In the genomic region with DNA sequence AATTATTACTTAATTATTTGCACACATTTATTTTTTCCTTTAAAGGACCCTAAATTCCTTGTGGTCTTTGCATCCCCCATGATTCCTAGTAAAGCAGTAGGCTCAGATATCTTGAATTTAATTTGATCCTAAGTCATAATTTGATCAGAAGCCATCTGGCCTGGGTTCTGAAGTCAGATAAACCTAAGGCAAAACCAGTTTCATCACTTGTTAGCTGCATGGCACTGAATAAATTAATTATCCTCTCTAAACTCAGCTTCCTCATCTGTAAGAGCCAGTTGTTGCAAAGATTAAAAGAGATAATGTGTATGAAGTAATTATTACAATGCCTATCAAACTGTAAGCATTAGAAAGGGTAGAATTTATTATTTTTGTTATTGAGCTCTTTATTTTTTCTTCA, we compare ENCODE assay signal across 33 cellular contexts.
"Had no signal": no experiment of that assay in that cellular context is flagged by ENCODE, and none has a peak within 500 bp of the region (broad histone marks: within the 10 kb centered on the region; RNA-seq: fewer than 3 reads in every experiment).

No MANE protein-coding gene starts in this region.

- H3K4me3 Mint-ChIP-seq: activated B cell treated with CpG ODN at 0.5 μM for 24 hours; activated CD4-positive, alpha-beta memory T cell treated with anti-CD3 and anti-CD28 coated beads for 36 hours; activated CD4-positive, alpha-beta T cell treated with anti-CD3 and anti-CD28 coated beads, Interleukin-2, amount 10 ng/mL, durations not matched to agents 24 days and 14 days; activated CD8-positive, alpha-beta T cell treated with anti-CD3 and anti-CD28 coated beads for 36 hours; activated naive CD4-positive, alpha-beta T cell treated with anti-CD3 and anti-CD28 coated beads for 36 hours; activated naive CD8-positive, alpha-beta T cell treated with anti-CD3 and anti-CD28 coated beads for 36 hours; activated T-cell treated with anti-CD3 and anti-CD28 coated beads, Interleukin-2, amount 50 U/mL, for 4 hours; activated T-cell treated with anti-CD3 and anti-CD28 coated beads, Interleukin-2, amount 50 U/mL, for 72 hours; activated T-helper 1 cell treated with anti-CD3 and anti-CD28 coated beads, Interleukin-12 subunit alpha, Interleukin-12 subunit beta, Interleukin-2, Interleukin-4 antibody, amounts not matched to agents 30 ng/mL and 10 ng/mL and 1 ng/mL, durations not matched to agents 14 hours and 24 hours and 36 hours; activated T-helper 17 cell treated with anti-CD3 and anti-CD28 coated beads, Interleukin-2, amount 50 U/mL, for 72 hours; brain; T-helper 1 cell treated with Interleukin-12 subunit alpha and Interleukin-12 subunit beta and Interleukin-4 antibody, amounts not matched to agents 30 μg/mL and 1 μg/mL, for 36 hours; T-helper 2 cell treated with Interferon-gamma antibody and Interleukin-4, amounts not matched to agents 5 μg/mL and 100 μg/mL, for 36 hours had no signal

- H3K36me3 Mint-ChIP-seq: activated CD4-positive, alpha-beta memory T cell treated with anti-CD3 and anti-CD28 coated beads for 36 hours; activated naive CD4-positive, alpha-beta T cell treated with anti-CD3 and anti-CD28 coated beads, Interleukin-2, amount 50 U/mL, for 72 hours; activated naive CD8-positive, alpha-beta T cell treated with anti-CD3 and anti-CD28 coated beads for 36 hours; brain had no signal

- ATAC-seq: activated CD8-positive, alpha-beta T cell treated with anti-CD3 and anti-CD28 coated beads for 36 hours; activated naive CD4-positive, alpha-beta T cell treated with anti-CD3 and anti-CD28 coated beads, Interleukin-2, amount 50 U/mL, for 72 hours; activated T-cell treated with anti-CD3 and anti-CD28 coated beads, Interleukin-2, amount 50 U/mL, for 4 hours; activated T-cell treated with anti-CD3 and anti-CD28 coated beads, Interleukin-2, amount 50 U/mL, for 72 hours; activated T-helper 17 cell treated with anti-CD3 and anti-CD28 coated beads, Interleukin-2, amount 50 U/mL, for 72 hours had no signal

- H3K27ac ChIP-seq: adrenal gland, cardiac muscle cell, VCaP had no signal

- H3K27me3 Mint-ChIP-seq: activated B cell treated with CpG ODN at 0.5 μM for 24 hours; activated CD4-positive, alpha-beta memory T cell treated with anti-CD3 and anti-CD28 coated beads for 36 hours; activated CD4-positive, alpha-beta T cell treated with anti-CD3 and anti-CD28 coated beads, Interleukin-2, amount 10 ng/mL, durations not matched to agents 24 days and 14 days; brain had no signal

- H3K4me1 Mint-ChIP-seq: activated B cell treated with CpG ODN at 0.5 μM for 24 hours; activated CD4-positive, alpha-beta T cell treated with anti-CD3 and anti-CD28 coated beads, Interleukin-2, amount 10 ng/mL, durations not matched to agents 24 days and 14 days; activated naive CD8-positive, alpha-beta T cell treated with anti-CD3 and anti-CD28 coated beads for 36 hours; activated T-helper 17 cell treated with anti-CD3 and anti-CD28 coated beads, Interleukin-2, amount 50 U/mL, for 72 hours; brain had no signal

- H3K27me3 ChIP-seq: adrenal gland, cardiac muscle cell had no signal

- H3K9me3 ChIP-seq: adrenal gland had no signal

- H3K27ac Mint-ChIP-seq: activated B cell treated with CpG ODN at 0.5 μM for 24 hours; activated CD4-positive, alpha-beta memory T cell treated with anti-CD3 and anti-CD28 coated beads for 36 hours; activated CD4-positive, alpha-beta T cell treated with anti-CD3 and anti-CD28 coated beads, Interleukin-2, amount 10 ng/mL, durations not matched to agents 24 days and 14 days; activated CD8-positive, alpha-beta T cell treated with anti-CD3 and anti-CD28 coated beads for 36 hours; activated naive CD4-positive, alpha-beta T cell treated with anti-CD3 and anti-CD28 coated beads for 36 hours; activated naive CD4-positive, alpha-beta T cell treated with anti-CD3 and anti-CD28 coated beads, Interleukin-2, amount 50 U/mL, for 72 hours; activated naive CD8-positive, alpha-beta T cell treated with anti-CD3 and anti-CD28 coated beads for 36 hours; activated T-cell treated with anti-CD3 and anti-CD28 coated beads, Interleukin-2, amount 50 U/mL, for 72 hours; activated T-helper 1 cell treated with anti-CD3 and anti-CD28 coated beads, Interleukin-12 subunit alpha, Interleukin-12 subunit beta, Interleukin-2, Interleukin-4 antibody, amounts not matched to agents 30 ng/mL and 10 ng/mL and 1 ng/mL, durations not matched to agents 14 hours and 24 hours and 36 hours; activated T-helper 17 cell treated with anti-CD3 and anti-CD28 coated beads, Interleukin-2, amount 50 U/mL, for 72 hours; brain; T-helper 1 cell treated with Interleukin-12 subunit alpha and Interleukin-12 subunit beta and Interleukin-4 antibody, amounts not matched to agents 30 μg/mL and 1 μg/mL, for 36 hours; T-helper 2 cell treated with Interferon-gamma antibody and Interleukin-4, amounts not matched to agents 5 μg/mL and 100 μg/mL, for 36 hours had no signal

- H3K9me3 Mint-ChIP-seq: activated CD4-positive, alpha-beta memory T cell treated with anti-CD3 and anti-CD28 coated beads for 36 hours; activated CD4-positive, alpha-beta T cell treated with anti-CD3 and anti-CD28 coated beads, Interleukin-2, amount 10 ng/mL, durations not matched to agents 24 days and 14 days; activated CD8-positive, alpha-beta T cell treated with anti-CD3 and anti-CD28 coated beads for 36 hours; activated naive CD4-positive, alpha-beta T cell treated with anti-CD3 and anti-CD28 coated beads for 36 hours; activated naive CD4-positive, alpha-beta T cell treated with anti-CD3 and anti-CD28 coated beads, Interleukin-2, amount 50 U/mL, for 72 hours; activated naive CD8-positive, alpha-beta T cell treated with anti-CD3 and anti-CD28 coated beads for 36 hours; activated T-cell treated with anti-CD3 and anti-CD28 coated beads, Interleukin-2, amount 50 U/mL, for 4 hours; activated T-cell treated with anti-CD3 and anti-CD28 coated beads, Interleukin-2, amount 50 U/mL, for 72 hours; activated T-helper 1 cell treated with anti-CD3 and anti-CD28 coated beads, Interleukin-12 subunit alpha, Interleukin-12 subunit beta, Interleukin-2, Interleukin-4 antibody, amounts not matched to agents 30 ng/mL and 10 ng/mL and 1 ng/mL, durations not matched to agents 14 hours and 24 hours and 36 hours; activated T-helper 17 cell treated with anti-CD3 and anti-CD28 coated beads, Interleukin-2, amount 50 U/mL, for 72 hours; brain; T-helper 1 cell treated with Interleukin-12 subunit alpha and Interleukin-12 subunit beta and Interleukin-4 antibody, amounts not matched to agents 30 μg/mL and 1 μg/mL, for 36 hours; T-helper 2 cell treated with Interferon-gamma antibody and Interleukin-4, amounts not matched to agents 5 μg/mL and 100 μg/mL, for 36 hours had no signal

- H3K4me3 ChIP-seq: adrenal gland, cardiac muscle cell had no signal

- H3K36me3 ChIP-seq: adrenal gland, cardiac muscle cell had no signal

- H3K4me1 ChIP-seq: adrenal gland had no signal

- DNase-seq: activated B cell treated with CpG ODN at 0.5 μM for 24 hours; activated CD4-positive, alpha-beta memory T cell treated with anti-CD3 and anti-CD28 coated beads for 36 hours; activated CD4-positive, alpha-beta T cell treated with anti-CD3 and anti-CD28 coated beads for 4 hours; activated CD4-positive, alpha-beta T cell treated with anti-CD3 and anti-CD28 coated beads, Interleukin-2, amount 10 ng/mL, durations not matched to agents 24 days and 14 days; activated CD4-positive, alpha-beta T cell treated with anti-CD3 and anti-CD28 coated beads, Interleukin-2, amount 50 U/mL, for 1 hour; activated CD4-positive, alpha-beta T cell treated with anti-CD3 and anti-CD28 coated beads, Interleukin-2, amount 50 U/mL, for 4 hours; activated CD4-positive, CD25-positive, alpha-beta regulatory T cell treated with anti-CD3 and anti-CD28 coated beads, Interleukin-2, amount 50 U/mL, for 72 hours; activated CD8-positive, alpha-beta memory T cell treated with anti-CD3 and anti-CD28 coated beads, Interleukin-2, amount 50 U/mL, for 4 hours; activated CD8-positive, alpha-beta T cell treated with anti-CD3 and anti-CD28 coated beads for 36 hours; activated effector memory CD4-positive, alpha-beta T cell treated with anti-CD3 and anti-CD28 coated beads, Interleukin-2, amount 50 U/mL, for 16 hours; activated gamma-delta T cell treated with Interleukin-2 at 50 U/mL for 16 hours; activated naive CD4-positive, alpha-beta T cell; activated naive CD4-positive, alpha-beta T cell treated with anti-CD3 and anti-CD28 coated beads for 36 hours; activated naive CD4-positive, alpha-beta T cell treated with anti-CD3 and anti-CD28 coated beads, Interleukin-2, amount 50 U/mL, for 16 hours; activated naive CD8-positive, alpha-beta T cell treated with anti-CD3 and anti-CD28 coated beads for 36 hours; activated T-cell treated with anti-CD3 and anti-CD28 coated beads for 4 hours; activated T-cell treated with anti-CD3 and anti-CD28 coated beads, Interleukin-2, amount 50 U/mL, for 1 hour; activated T-cell treated with anti-CD3 and anti-CD28 coated beads, Interleukin-2, amount 50 U/mL, for 4 hours; activated T-cell treated with anti-CD3 and anti-CD28 coated beads, Interleukin-2, amount 50 U/mL, for 72 hours; adrenal gland; amniotic stem cell; aorta; central memory CD4-positive, alpha-beta T cell; T-helper 2 cell; T-helper 9 cell had no signal
